Comparison of ENCODE assay signal across 8 cellular contexts in the genomic region with DNA sequence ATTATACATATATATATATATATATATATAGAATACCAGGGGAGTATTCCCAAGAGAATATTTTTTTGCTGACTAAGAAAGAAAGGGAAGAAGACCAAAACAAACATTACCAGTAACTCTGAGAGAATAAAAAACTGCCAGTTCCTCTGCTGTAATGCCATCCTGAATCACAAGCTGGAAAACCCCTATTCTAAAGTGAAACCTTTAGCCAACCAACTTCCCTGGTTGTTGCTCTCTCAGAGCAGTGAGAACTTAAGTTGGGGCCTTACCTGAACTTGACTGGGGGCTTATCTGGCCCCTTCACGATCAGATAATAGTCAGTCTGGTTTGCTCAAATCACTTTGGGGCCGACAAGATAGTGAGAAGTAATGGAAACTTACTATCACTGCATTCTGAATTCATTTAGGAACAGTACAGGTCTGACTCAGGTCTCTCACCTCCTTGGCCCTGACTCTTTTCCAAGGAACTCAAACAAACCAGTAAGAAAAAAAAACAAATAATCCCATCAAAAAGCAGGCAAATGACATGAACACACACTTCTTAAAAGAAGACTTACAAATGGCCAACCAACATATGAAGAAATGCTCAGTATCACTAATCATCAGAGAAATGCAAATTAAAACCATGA.
A peak's percentile ranks its signal among the peaks of the same experiment; 100 is the strongest.
DNase-seq lines count a peak whose midpoint lies in the region; ATAC-seq, FAIRE-seq and TF ChIP-seq lines count a peak whose summit lies in the region.

No MANE protein-coding gene starts in this region.

- peak; percentile 80 for FAIRE-seq in GM18507 (lab: Jason Lieb, UNC)

- H3K9me3 ChIP-seq in body of pancreas, result no peaks in the 10 kb centered on the region
- no peaks in the 10 kb centered on the region for H3K9me3 ChIP-seq in lower lobe of right lung

- H3K4me3 ChIP-seq in body of pancreas (no peak overlapping the region), lower lobe of right lung (no peak overlapping the region)

- H3K27ac Mint-ChIP-seq in activated naive CD4-positive, alpha-beta T cell treated with anti-CD3 and anti-CD28 coated beads, Interleukin-2, amount 50 U/mL, for 24 hours, result peak overlapping the region; percentile 98
- peak overlapping the region; percentile 4 to 96 (median 83) for H3K27ac Mint-ChIP-seq in naive thymus-derived CD8-positive, alpha-beta T cell

- 30 to 31% methylated on average over 2 of the region's 2 CpGs for WGBS in body of pancreas, 2 donors

- ATAC-seq in HG02885 (IDR thresholded peaks at IDR 0.05; ENCODE audit: poor library complexity, unreplicated experiment) (peak; percentile 41), body of pancreas (no peak), lower lobe of right lung (no peak)
- peak; percentile 52 to 63 for ATAC-seq in naive thymus-derived CD8-positive, alpha-beta T cell

- peaks cover 2% of the 10 kb centered on the region for H3K36me3 Mint-ChIP-seq in activated naive CD4-positive, alpha-beta T cell treated with anti-CD3 and anti-CD28 coated beads, Interleukin-2, amount 50 U/mL, for 24 hours
- H3K36me3 Mint-ChIP-seq in naive thymus-derived CD8-positive, alpha-beta T cell, result peaks cover 0 to 51% (median 6%) of the 10 kb centered on the region in 3 donors

- POLR2A ChIA-PET in naive thymus-derived CD8-positive, alpha-beta T cell (lab: Charles Lee), result no interaction called here

- H3K36me3 ChIP-seq in body of pancreas (replicated peaks in 1 of 2; ENCODE audit: insufficient read depth in 1 of 2, low read depth in 2 of 2) (no peaks in the 10 kb centered on the region), lower lobe of right lung (peaks cover 5% of the 10 kb centered on the region)

- no peak overlapping the region for H3K27ac ChIP-seq in body of pancreas
- H3K27ac ChIP-seq in lower lobe of right lung, result no peak overlapping the region

- intact Hi-C loops in body of pancreas (cut with DNase I) (no loop called here), lower lobe of right lung (cut with DNase I) (loop anchor here (10.0 kb wide), 1 partner anchor 214 kb away; no protein-coding TSS in a partner anchor)

- no peaks in the 10 kb centered on the region for H3K9me3 Mint-ChIP-seq in activated naive CD4-positive, alpha-beta T cell treated with anti-CD3 and anti-CD28 coated beads, Interleukin-2, amount 50 U/mL, for 24 hours
- H3K9me3 Mint-ChIP-seq in naive thymus-derived CD8-positive, alpha-beta T cell, result no peaks in the 10 kb centered on the region

- TF ChIP-seq CTCF in body of pancreas (IDR thresholded peaks at IDR 0.05), result no peak
- TF ChIP-seq CTCF in lower lobe of right lung (IDR thresholded peaks at IDR 0.05), result no peak

- H3K27me3 Mint-ChIP-seq in activated naive CD4-positive, alpha-beta T cell treated with anti-CD3 and anti-CD28 coated beads, Interleukin-2, amount 50 U/mL, for 24 hours, result no peaks in the 10 kb centered on the region
- H3K27me3 Mint-ChIP-seq in naive thymus-derived CD8-positive, alpha-beta T cell, result no peaks in the 10 kb centered on the region

- H3K4me1 ChIP-seq in body of pancreas (no peaks in the 10 kb centered on the region), lower lobe of right lung (peaks cover 10% of the 10 kb centered on the region)

- peaks cover 47% of the 10 kb centered on the region for H3K4me1 Mint-ChIP-seq in activated naive CD4-positive, alpha-beta T cell treated with anti-CD3 and anti-CD28 coated beads, Interleukin-2, amount 50 U/mL, for 24 hours
- H3K4me1 Mint-ChIP-seq in naive thymus-derived CD8-positive, alpha-beta T cell, result peaks cover 7 to 44% (median 29%) of the 10 kb centered on the region in 4 donors

- DNase-seq in GM18507 (ENCODE audit: extremely low spot score, insufficient read length, low read depth), result no peak
- no peak for DNase-seq in naive thymus-derived CD8-positive, alpha-beta T cell
- no peak for DNase-seq in middle frontal gyrus (ENCODE audit: extremely low spot score, low spot score)
- no peak for DNase-seq in body of pancreas
- DNase-seq in lower lobe of right lung, result no peak
- DNase-seq in NCI-H1092 (lab: John Stamatoyannopoulos, UW), result no peak

- TF ChIP-seq POLR2A in body of pancreas (IDR thresholded peaks at IDR 0.05), result no peak

- H3K4me3 Mint-ChIP-seq in activated naive CD4-positive, alpha-beta T cell treated with anti-CD3 and anti-CD28 coated beads, Interleukin-2, amount 50 U/mL, for 24 hours, result peak overlapping the region; percentile 45
- H3K4me3 Mint-ChIP-seq in naive thymus-derived CD8-positive, alpha-beta T cell, result peak overlapping the region in 3 of 10 donors; percentile 5 to 36 (median 23)

- H3K27me3 ChIP-seq in body of pancreas (no peaks in the 10 kb centered on the region), lower lobe of right lung (ENCODE audit: low read depth) (no peaks in the 10 kb centered on the region)

Comparison
In these comparisons a context has a peak if more than half of its experiments do, and no peak if none do; other contexts are left out.
1. ATAC-seq: peak in HG02885 (single experiment) and naive thymus-derived CD8-positive, alpha-beta T cell (2 of 2); none in body of pancreas (single experiment) and lower lobe of right lung (0 of 2).